ENCODE assay signal across 1 cellular context in the genomic region with DNA sequence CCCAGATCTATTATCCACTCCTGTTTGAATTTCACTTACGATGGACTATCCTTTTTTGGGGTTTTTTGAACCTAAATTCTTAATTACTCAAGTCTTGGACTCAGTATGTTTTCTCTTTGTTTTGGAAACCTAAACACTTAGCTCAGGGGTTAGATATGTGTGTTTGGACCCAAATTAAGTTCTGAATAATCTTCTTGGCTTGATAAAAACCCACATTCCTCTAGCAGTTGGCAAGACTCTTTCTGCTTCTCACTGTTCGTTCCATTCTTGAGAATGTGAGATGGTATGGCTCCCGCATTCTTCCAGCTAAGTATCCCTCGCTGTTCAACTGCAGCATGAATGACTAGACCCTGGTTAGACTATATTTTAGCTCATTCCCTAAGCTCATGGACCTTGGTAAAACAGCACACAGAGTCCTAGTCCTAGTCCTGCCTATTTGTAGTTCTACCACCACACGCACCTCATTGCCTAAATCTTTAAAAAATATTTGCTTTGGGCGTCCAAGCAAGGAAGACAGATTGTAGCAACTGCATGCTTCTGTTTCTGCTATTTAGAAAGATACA.
TF ChIP-seq lines count a peak whose summit lies in the region.

No MANE protein-coding gene starts in this region.

TF ChIP-seq in IMR-90, 13 proteins besides CTCF, POLR2A, EP300 and RAD21:
- TF ChIP-seq NFE2L2 (IDR thresholded peaks at IDR 0.05; ENCODE audit: low read depth, low read length) (no peak), RCOR1 (IDR thresholded peaks at IDR 0.05; ENCODE audit: insufficient replicate concordance, low read length) (no peak), CHD1 (IDR thresholded peaks at IDR 0.05; ENCODE audit: low read depth, low read length) (no peak), FOS (IDR thresholded peaks at IDR 0.05; ENCODE audit: low read depth, low read length) (no peak), CEBPB (IDR thresholded peaks at IDR 0.05; ENCODE audit: low read depth, low read length) (no peak), RFX5 (IDR thresholded peaks at IDR 0.05; ENCODE audit: low read depth, low read length) (no peak), MAFK (IDR thresholded peaks at IDR 0.05; ENCODE audit: low read depth, low read length) (no peak), BHLHE40 (IDR thresholded peaks at IDR 0.05; ENCODE audit: low read depth, low read length) (no peak), MAZ (IDR thresholded peaks at IDR 0.05; ENCODE audit: borderline replicate concordance, low read depth, low read length) (no peak), MXI1 (IDR thresholded peaks at IDR 0.05; ENCODE audit: borderline replicate concordance, low read depth, low read length) (no peak), SMC3 (IDR thresholded peaks at IDR 0.05; ENCODE audit: low read depth, low read length) (no peak)
- TF ChIP-seq, protein P1, sequence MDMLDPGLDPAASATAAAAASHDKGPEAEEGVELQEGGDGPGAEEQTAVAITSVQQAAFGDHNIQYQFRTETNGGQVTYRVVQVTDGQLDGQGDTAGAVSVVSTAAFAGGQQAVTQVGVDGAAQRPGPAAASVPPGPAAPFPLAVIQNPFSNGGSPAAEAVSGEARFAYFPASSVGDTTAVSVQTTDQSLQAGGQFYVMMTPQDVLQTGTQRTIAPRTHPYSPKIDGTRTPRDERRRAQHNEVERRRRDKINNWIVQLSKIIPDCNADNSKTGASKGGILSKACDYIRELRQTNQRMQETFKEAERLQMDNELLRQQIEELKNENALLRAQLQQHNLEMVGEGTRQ (IDR thresholded peaks at IDR 0.05; ENCODE audit: low read depth, low read length) = no peak
- TF ChIP-seq, protein P2, sequence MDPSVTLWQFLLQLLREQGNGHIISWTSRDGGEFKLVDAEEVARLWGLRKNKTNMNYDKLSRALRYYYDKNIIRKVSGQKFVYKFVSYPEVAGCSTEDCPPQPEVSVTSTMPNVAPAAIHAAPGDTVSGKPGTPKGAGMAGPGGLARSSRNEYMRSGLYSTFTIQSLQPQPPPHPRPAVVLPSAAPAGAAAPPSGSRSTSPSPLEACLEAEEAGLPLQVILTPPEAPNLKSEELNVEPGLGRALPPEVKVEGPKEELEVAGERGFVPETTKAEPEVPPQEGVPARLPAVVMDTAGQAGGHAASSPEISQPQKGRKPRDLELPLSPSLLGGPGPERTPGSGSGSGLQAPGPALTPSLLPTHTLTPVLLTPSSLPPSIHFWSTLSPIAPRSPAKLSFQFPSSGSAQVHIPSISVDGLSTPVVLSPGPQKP (IDR thresholded peaks at IDR 0.05; ENCODE audit: borderline replicate concordance, low read depth, low read length) = no peak
TF ChIP-seq in IMR-90: peak in this region for 0.
